In the genomic region with DNA sequence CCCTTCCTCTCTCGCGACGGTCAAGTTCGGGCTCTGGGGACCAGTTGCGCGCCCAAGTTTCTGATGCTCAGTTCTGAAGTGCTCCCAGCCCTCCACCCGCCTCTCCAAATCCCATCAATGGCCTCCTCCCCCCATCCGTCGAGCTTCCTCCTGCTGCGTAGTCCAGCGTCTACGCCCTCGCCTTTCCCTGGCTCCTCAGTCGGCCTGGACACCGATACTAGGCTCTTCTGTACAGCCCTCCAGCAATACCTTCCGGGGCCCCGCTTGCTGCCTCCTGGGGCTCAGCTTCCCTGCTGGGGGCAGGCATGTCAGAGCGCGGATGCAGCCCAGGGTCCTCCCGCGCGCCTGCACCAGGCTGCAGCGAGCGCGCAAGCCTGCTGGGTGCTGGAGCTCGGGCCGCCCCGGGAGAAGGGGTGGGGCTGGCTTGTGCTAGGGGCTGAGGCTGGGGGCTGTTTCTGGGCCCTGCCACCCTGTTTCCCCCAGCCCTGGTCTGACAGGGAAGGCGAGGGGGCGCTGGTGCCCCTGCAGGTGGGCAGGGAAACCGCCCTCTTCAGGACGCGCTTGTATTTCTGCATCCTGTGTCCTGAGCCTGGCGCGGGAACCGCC, we compare ENCODE assay signal across 8 cellular contexts.
A peak's percentile ranks its signal among the peaks of the same experiment; 100 is the strongest.
DNase-seq lines count a peak whose midpoint lies in the region; ATAC-seq and TF ChIP-seq lines count a peak whose summit lies in the region.

No MANE protein-coding gene starts in this region.

- peak; percentile 89 for ATAC-seq in activated CD8-positive, alpha-beta T cell treated with anti-CD3 and anti-CD28 coated beads, Interleukin-2, amount 10 ng/mL, durations not matched to agents 7 days and 5 days
- ATAC-seq in HG03571 (IDR thresholded peaks at IDR 0.05; ENCODE audit: unreplicated experiment) (no peak), HG03354 (IDR thresholded peaks at IDR 0.05; ENCODE audit: poor library complexity, severe bottlenecking, unreplicated experiment) (no peak), HG02588 (IDR thresholded peaks at IDR 0.05; ENCODE audit: unreplicated experiment) (no peak)

- no TSS peak for BruUV-seq in Calu3 (replicated peaks; lab: Mats Ljungman, UMichigan)

- H3K27ac Mint-ChIP-seq in Calu3 (ENCODE audit: unreplicated experiment): no peak overlapping the region
- H3K27ac Mint-ChIP-seq in activated CD8-positive, alpha-beta T cell treated with anti-CD3 and anti-CD28 coated beads, Interleukin-2, amount 10 ng/mL, durations not matched to agents 7 days and 5 days: peak overlapping the region; percentile 55

- no peaks in the 10 kb centered on the region for H3K9me3 ChIP-seq in esophagus squamous epithelium

- H3K4me3 ChIP-seq in esophagus squamous epithelium (peak overlapping the region in 3 of 4 donors; percentile 29 to 55 (median 38)), rectal smooth muscle tissue (ENCODE audit: low read length) (peak overlapping the region; percentile 63), lower leg skin (ENCODE audit: low read depth, poor library complexity, severe bottlenecking) (no peak overlapping the region)

- TF ChIP-seq POLR2A in esophagus squamous epithelium (IDR thresholded peaks at IDR 0.05): no peak
- TF ChIP-seq POLR2A in lower leg skin (IDR thresholded peaks at IDR 0.05): no peak

- H3K36me3 Mint-ChIP-seq in Calu3 (ENCODE audit: insufficient read depth, unreplicated experiment): no peaks in the 10 kb centered on the region
- H3K36me3 Mint-ChIP-seq in activated CD8-positive, alpha-beta T cell treated with anti-CD3 and anti-CD28 coated beads, Interleukin-2, amount 10 ng/mL, durations not matched to agents 7 days and 5 days (ENCODE audit: low read depth): no peaks in the 10 kb centered on the region

- no peaks in the 10 kb centered on the region for H3K9me3 Mint-ChIP-seq in Calu3 (ENCODE audit: low read depth, unreplicated experiment)
- H3K9me3 Mint-ChIP-seq in activated CD8-positive, alpha-beta T cell treated with anti-CD3 and anti-CD28 coated beads, Interleukin-2, amount 10 ng/mL, durations not matched to agents 7 days and 5 days (ENCODE audit: insufficient read depth): no peaks in the 10 kb centered on the region

- intact Hi-C loops in Calu3 (cut with micrococcal nuclease; ENCODE audit: unreplicated experiment): loop anchor here (5.0 kb wide), 1 partner anchor 100 kb away; no protein-coding TSS in a partner anchor
- intact Hi-C loops in esophagus squamous epithelium (cut with DNase I): no loop called here
- intact Hi-C loops in lower leg skin (cut with DNase I; ENCODE audit: low total_unique reads): no loop called here

- WGBS in esophagus squamous epithelium, 2 donors: 5 to 9% methylated on average over 17 to 23 of the region's 36 CpGs
- 1 to 5% methylated on average over 25 to 36 of the region's 36 CpGs for WGBS in lower leg skin, 2 donors

- peak overlapping the region; percentile 40 for H3K4me3 Mint-ChIP-seq in Calu3 (ENCODE audit: low read depth, unreplicated experiment)
- peak overlapping the region; percentile 76 for H3K4me3 Mint-ChIP-seq in activated CD8-positive, alpha-beta T cell treated with anti-CD3 and anti-CD28 coated beads, Interleukin-2, amount 10 ng/mL, durations not matched to agents 7 days and 5 days

- peak; percentile 33 for DNase-seq in Calu3
- peak; percentile 41 for DNase-seq in activated CD8-positive, alpha-beta T cell treated with anti-CD3 and anti-CD28 coated beads, Interleukin-2, amount 10 ng/mL, durations not matched to agents 7 days and 5 days
- DNase-seq in esophagus squamous epithelium (lab: John Stamatoyannopoulos, UW): no peak
- no peak for DNase-seq in lower leg skin (ENCODE audit: low spot score in 2 of 2)

- CTCF ChIA-PET in Calu3 (lab: Charles Lee): interaction anchor here (0.7 kb wide), 1 partner anchor 9 kb away, joined by 3 read pairs; no protein-coding TSS in a partner anchor
- CTCF ChIA-PET in activated CD8-positive, alpha-beta T cell treated with anti-CD3 and anti-CD28 coated beads, Interleukin-2, amount 10 ng/mL, durations not matched to agents 7 days and 5 days (lab: Charles Lee): interaction anchor here (0.8 kb wide), 1 partner anchor 60 kb away, joined by 3 read pairs; no protein-coding TSS in a partner anchor

- H3K4me1 Mint-ChIP-seq in Calu3 (ENCODE audit: low read depth, unreplicated experiment): peaks cover 10% of the 10 kb centered on the region
- peaks cover 8% of the 10 kb centered on the region for H3K4me1 Mint-ChIP-seq in activated CD8-positive, alpha-beta T cell treated with anti-CD3 and anti-CD28 coated beads, Interleukin-2, amount 10 ng/mL, durations not matched to agents 7 days and 5 days (ENCODE audit: low read depth)

- H3K27me3 Mint-ChIP-seq in Calu3 (ENCODE audit: unreplicated experiment): peaks cover 46% of the 10 kb centered on the region
- H3K27me3 Mint-ChIP-seq in activated CD8-positive, alpha-beta T cell treated with anti-CD3 and anti-CD28 coated beads, Interleukin-2, amount 10 ng/mL, durations not matched to agents 7 days and 5 days (ENCODE audit: low read depth): peaks cover 38% of the 10 kb centered on the region

- TF ChIP-seq CTCF in Calu3 (IDR thresholded peaks at IDR 0.05; ENCODE audit: unreplicated experiment) (no peak), esophagus squamous epithelium (IDR thresholded peaks at IDR 0.05) (no peak), lower leg skin (IDR thresholded peaks at IDR 0.05) (no peak)

- no peak overlapping the region for H3K9ac ChIP-seq in rectal smooth muscle tissue (ENCODE audit: low read length)

- no peak overlapping the region for H3K27ac ChIP-seq in esophagus squamous epithelium
- H3K27ac ChIP-seq in rectal smooth muscle tissue (ENCODE audit: low read depth, low read length): no peak overlapping the region

- H3K36me3 ChIP-seq in esophagus squamous epithelium (no peaks in the 10 kb centered on the region), rectal smooth muscle tissue (ENCODE audit: control insufficient read depth, insufficient read depth, low read length) (no peaks in the 10 kb centered on the region)

- POLR2A ChIA-PET in activated CD8-positive, alpha-beta T cell treated with anti-CD3 and anti-CD28 coated beads, Interleukin-2, amount 10 ng/mL, durations not matched to agents 7 days and 5 days (lab: Charles Lee): no interaction called here

- H3K4me1 ChIP-seq in esophagus squamous epithelium (peaks cover 0 to 13% (median 0%) of the 10 kb centered on the region in 3 donors), rectal smooth muscle tissue (ENCODE audit: control insufficient read depth, insufficient read depth, low read length) (no peaks in the 10 kb centered on the region)

- H3K27me3 ChIP-seq in esophagus squamous epithelium (peaks cover 0 to 40% (median 0%) of the 10 kb centered on the region in 4 donors), rectal smooth muscle tissue (ENCODE audit: control insufficient read depth, insufficient read depth, low read length) (no peaks in the 10 kb centered on the region)

Comparison
In these comparisons a context has a peak if more than half of its experiments do, and no peak if none do; other contexts are left out.
1. DNase-seq: peak in Calu3 (single experiment) and activated CD8-positive, alpha-beta T cell treated with anti-CD3 and anti-CD28 coated beads, Interleukin-2, amount 10 ng/mL, durations not matched to agents 7 days and 5 days (single experiment); none in esophagus squamous epithelium (single experiment) and lower leg skin (0 of 2).